ENCODE assay signal across 8 cellular contexts in the genomic region with DNA sequence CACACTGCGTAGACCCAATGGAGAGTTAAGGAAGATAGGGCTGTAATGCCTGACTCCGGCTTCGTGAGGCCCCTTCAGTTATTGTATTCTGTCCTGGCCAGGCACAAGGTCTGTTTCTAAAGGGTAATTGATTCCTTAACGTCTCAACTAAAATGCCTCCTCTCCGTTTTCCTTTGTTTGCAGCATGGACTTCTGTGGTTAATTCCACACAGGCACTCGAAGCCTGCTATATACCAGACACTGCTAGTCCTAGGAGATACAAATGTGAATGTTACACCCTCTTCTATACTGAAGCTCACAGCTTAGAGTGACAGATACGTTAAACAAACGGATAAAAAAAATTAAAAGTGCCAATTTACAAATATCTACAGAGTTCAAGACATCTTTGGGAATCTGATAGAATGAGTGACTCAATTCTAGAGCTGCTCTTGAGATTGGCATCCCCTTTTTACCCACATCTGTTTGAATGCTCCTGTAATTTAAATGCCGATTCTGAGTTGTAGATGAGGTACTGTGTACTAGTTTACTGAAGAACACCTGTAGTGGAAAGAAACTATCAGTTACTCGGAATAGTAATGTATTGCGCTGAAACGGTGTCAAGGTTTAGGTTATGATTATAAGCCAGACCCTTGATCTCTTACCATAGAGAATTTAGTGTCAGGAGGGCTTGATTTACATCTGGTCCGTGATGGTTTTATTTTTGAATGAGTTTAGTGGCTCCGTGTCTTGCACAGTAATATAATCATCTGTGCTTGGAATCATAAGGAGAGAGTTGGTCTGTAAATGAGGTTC. TPM values are rescaled to one million over a fixed set of nuclear protein-coding genes. Genes with fewer than 3 reads are reported as not detected.
A peak's percentile ranks its signal among the peaks of the same experiment; 100 is the strongest.
DNase-seq lines count a peak whose midpoint lies in the region; ATAC-seq, FAIRE-seq and TF ChIP-seq lines count a peak whose summit lies in the region.

No MANE protein-coding gene starts in this region.

- H3K4me3 ChIP-seq in CD4-positive, CD25-positive, alpha-beta regulatory T cell (ENCODE audit: low read depth, low read length) = peak overlapping the region; percentile 97
- H3K4me3 ChIP-seq in GM23338 (peak overlapping the region; percentile 88), fibroblast of pulmonary artery (replicated peaks; ENCODE audit: low read depth, low read length) (peak overlapping the region; percentile 95), skeletal muscle cell (ENCODE audit: low read depth, low read length) (peak overlapping the region; percentile 82)

- no peaks in the 10 kb centered on the region for H3K36me3 ChIP-seq in CD4-positive, CD25-positive, alpha-beta regulatory T cell (ENCODE audit: control insufficient read depth, insufficient read depth, low read length)
- H3K36me3 ChIP-seq in GM23338 (ENCODE audit: insufficient read depth) = no peaks in the 10 kb centered on the region

- TF ChIP-seq CTCF in GM23338 (conservative IDR thresholded peaks at IDR 0.05; ENCODE audit: low read depth in 2 of 2) (no peak), fibroblast of pulmonary artery (IDR thresholded peaks at IDR 0.05; ENCODE audit: low read length, missing control alignments) (no peak)

- peak overlapping the region; percentile 91 for H3K27ac ChIP-seq in CD4-positive, CD25-positive, alpha-beta regulatory T cell (ENCODE audit: insufficient read depth, low read length, poor library complexity, severe bottlenecking)
- peak overlapping the region; percentile 87 for H3K27ac ChIP-seq in GM23338 (ENCODE audit: low read depth)

- no peak for ATAC-seq in CD4-positive, CD25-positive, alpha-beta regulatory T cell (ENCODE audit: low read depth in 2 of 2)
- ATAC-seq in GM23338 (no peak), SK-N-SH treated with all-trans-retinoic acid at 6 μM for 48 hours (peak; percentile 52)

- H3K79me2 ChIP-seq in GM23338 (replicated peaks; ENCODE audit: insufficient read depth) = peaks cover 56% of the 10 kb centered on the region

- no peaks in the 10 kb centered on the region for H3K9me3 ChIP-seq in CD4-positive, CD25-positive, alpha-beta regulatory T cell (ENCODE audit: control insufficient read depth in 2 of 2, low read length in 2 of 2)

- no peaks in the 10 kb centered on the region for H3K9me2 ChIP-seq in GM23338 (ENCODE audit: insufficient read depth)

- H3K27me3 Mint-ChIP-seq in CD4-positive, CD25-positive, alpha-beta regulatory T cell = no peaks in the 10 kb centered on the region
- H3K27me3 Mint-ChIP-seq in GM23338 (ENCODE audit: insufficient read depth, low read depth, poor library complexity) = peaks cover 11% of the 10 kb centered on the region

- peaks cover 22% of the 10 kb centered on the region for H4K20me1 ChIP-seq in GM23338 (replicated peaks; ENCODE audit: insufficient read depth)

- peaks cover 0 to 2% (median 0%) of the 10 kb centered on the region in 7 donors for H3K9me3 Mint-ChIP-seq in CD4-positive, CD25-positive, alpha-beta regulatory T cell
- no peaks in the 10 kb centered on the region for H3K9me3 Mint-ChIP-seq in GM23338

- peak overlapping the region; percentile 98 for H3K4me2 ChIP-seq in GM23338

- DNase-seq in CD4-positive, CD25-positive, alpha-beta regulatory T cell = peak in 1 of 3 donors; percentile 30
- DNase-seq in GM23338 (ENCODE audit: low spot score) (no peak), fibroblast of pulmonary artery (ENCODE audit: low read depth) (no peak), skeletal muscle cell (ENCODE audit: low read depth) (no peak), iPS-NIHi11 (ENCODE audit: low spot score) (no peak), NK-92 (lab: John Stamatoyannopoulos, UW; ENCODE audit: unreplicated experiment) (no peak), HTR-8/SVneo (ENCODE audit: insufficient read length, low spot score) (no peak)

- H3K27ac Mint-ChIP-seq in CD4-positive, CD25-positive, alpha-beta regulatory T cell = peak overlapping the region; percentile 94 to 99 (median 98)
- H3K27ac Mint-ChIP-seq in GM23338 = peak overlapping the region; percentile 99

- no peaks in the 10 kb centered on the region for H3K27me3 ChIP-seq in CD4-positive, CD25-positive, alpha-beta regulatory T cell (ENCODE audit: control insufficient read depth, insufficient read depth, low read length)
- no peaks in the 10 kb centered on the region for H3K27me3 ChIP-seq in GM23338 (ENCODE audit: insufficient read depth)

- peaks cover 47% of the 10 kb centered on the region for H3K4me1 ChIP-seq in CD4-positive, CD25-positive, alpha-beta regulatory T cell (ENCODE audit: control insufficient read depth, insufficient read depth, low read length, poor library complexity, severe bottlenecking)
- H3K4me1 ChIP-seq in GM23338 (ENCODE audit: insufficient read depth) = peaks cover 18% of the 10 kb centered on the region

- H3K4me3 Mint-ChIP-seq in CD4-positive, CD25-positive, alpha-beta regulatory T cell = peak overlapping the region; percentile 96 to 99 (median 98)
- peak overlapping the region; percentile 100 for H3K4me3 Mint-ChIP-seq in GM23338

- peaks cover 25 to 60% (median 32%) of the 10 kb centered on the region in 4 donors for H3K4me1 Mint-ChIP-seq in CD4-positive, CD25-positive, alpha-beta regulatory T cell
- H3K4me1 Mint-ChIP-seq in GM23338 = peaks cover 30% of the 10 kb centered on the region; the same call in 2 of the 3 replicates

- H3F3A ChIP-seq in GM23338 (replicated peaks; ENCODE audit: low read depth) = no peaks in the 10 kb centered on the region; the same call in 1 of the 2 replicates

- no peak for FAIRE-seq in HTR-8/SVneo (lab: Jason Lieb, UNC)

- peaks cover 5% of the 10 kb centered on the region for H3K36me3 Mint-ChIP-seq in CD4-positive, CD25-positive, alpha-beta regulatory T cell
- peaks cover 4% of the 10 kb centered on the region; the same call in 2 of the 3 replicates for H3K36me3 Mint-ChIP-seq in GM23338 (ENCODE audit: low read depth)

- peak overlapping the region; percentile 52; the same call in 1 of the 2 replicates for H2AFZ ChIP-seq in GM23338

TF ChIP-seq in GM23338, 12 proteins besides CTCF, POLR2A, EP300 and RAD21 (continues in another document):
- no peak for TF ChIP-seq ETS1 (IDR thresholded peaks at IDR 0.05)
- TF ChIP-seq ZNF331 (CRISPR knock-in tag; IDR thresholded peaks at IDR 0.05; ENCODE audit: low read depth) = no peak
- TF ChIP-seq POLR2AphosphoS5 (IDR thresholded peaks at IDR 0.05; ENCODE audit: low read depth) = no peak

TF ChIP-seq in SK-N-SH treated with all-trans-retinoic acid at 6 μM for 48 hours, 23 proteins besides CTCF, POLR2A, EP300 and RAD21 (continues in another document):
- TF ChIP-seq ESRRG (CRISPR knock-in tag; IDR thresholded peaks at IDR 0.05) (no peak), TOX (CRISPR knock-in tag; IDR thresholded peaks at IDR 0.05; ENCODE audit: borderline replicate concordance) (no peak), RARB (CRISPR knock-in tag; IDR thresholded peaks at IDR 0.05) (no peak), ZFP30 (CRISPR knock-in tag; IDR thresholded peaks at IDR 0.05) (no peak), ZC3H10 (CRISPR knock-in tag; IDR thresholded peaks at IDR 0.05) (no peak), CREB5 (CRISPR knock-in tag; IDR thresholded peaks at IDR 0.05; ENCODE audit: low read depth) (no peak), PPARA (CRISPR knock-in tag; IDR thresholded peaks at IDR 0.05; ENCODE audit: borderline replicate concordance) (no peak)
- TF ChIP-seq, protein P1, sequence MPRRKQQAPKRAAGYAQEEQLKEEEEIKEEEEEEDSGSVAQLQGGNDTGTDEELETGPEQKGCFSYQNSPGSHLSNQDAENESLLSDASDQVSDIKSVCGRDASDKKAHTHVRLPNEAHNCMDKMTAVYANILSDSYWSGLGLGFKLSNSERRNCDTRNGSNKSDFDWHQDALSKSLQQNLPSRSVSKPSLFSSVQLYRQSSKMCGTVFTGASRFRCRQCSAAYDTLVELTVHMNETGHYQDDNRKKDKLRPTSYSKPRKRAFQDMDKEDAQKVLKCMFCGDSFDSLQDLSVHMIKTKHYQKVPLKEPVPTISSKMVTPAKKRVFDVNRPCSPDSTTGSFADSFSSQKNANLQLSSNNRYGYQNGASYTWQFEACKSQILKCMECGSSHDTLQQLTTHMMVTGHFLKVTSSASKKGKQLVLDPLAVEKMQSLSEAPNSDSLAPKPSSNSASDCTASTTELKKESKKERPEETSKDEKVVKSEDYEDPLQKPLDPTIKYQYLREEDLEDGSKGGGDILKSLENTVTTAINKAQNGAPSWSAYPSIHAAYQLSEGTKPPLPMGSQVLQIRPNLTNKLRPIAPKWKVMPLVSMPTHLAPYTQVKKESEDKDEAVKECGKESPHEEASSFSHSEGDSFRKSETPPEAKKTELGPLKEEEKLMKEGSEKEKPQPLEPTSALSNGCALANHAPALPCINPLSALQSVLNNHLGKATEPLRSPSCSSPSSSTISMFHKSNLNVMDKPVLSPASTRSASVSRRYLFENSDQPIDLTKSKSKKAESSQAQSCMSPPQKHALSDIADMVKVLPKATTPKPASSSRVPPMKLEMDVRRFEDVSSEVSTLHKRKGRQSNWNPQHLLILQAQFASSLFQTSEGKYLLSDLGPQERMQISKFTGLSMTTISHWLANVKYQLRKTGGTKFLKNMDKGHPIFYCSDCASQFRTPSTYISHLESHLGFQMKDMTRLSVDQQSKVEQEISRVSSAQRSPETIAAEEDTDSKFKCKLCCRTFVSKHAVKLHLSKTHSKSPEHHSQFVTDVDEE (CRISPR knock-in tag; IDR thresholded peaks at IDR 0.05) = no peak

RNA-seq across cellular contexts. Expression of gene PSMA6, which starts 0.8 kb away (rescaled TPM):
- 132 TPM for total RNA-seq in CD4-positive, CD25-positive, alpha-beta regulatory T cell
- 100 to 1,000 TPM; 330 to 480 (median 385) TPM for polyA plus RNA-seq in CD4-positive, CD25-positive, alpha-beta regulatory T cell
- 216 and 223 TPM in 2 replicates for total RNA-seq in GM23338 (2014; rRNA removed; shearing (Covaris generic))
- 296 and 300 TPM in 2 replicates for polyA plus RNA-seq in GM23338 (2016; fragmentation: Nextera tagmentation; extraction: Ambion mirVana)
